In the genomic region with DNA sequence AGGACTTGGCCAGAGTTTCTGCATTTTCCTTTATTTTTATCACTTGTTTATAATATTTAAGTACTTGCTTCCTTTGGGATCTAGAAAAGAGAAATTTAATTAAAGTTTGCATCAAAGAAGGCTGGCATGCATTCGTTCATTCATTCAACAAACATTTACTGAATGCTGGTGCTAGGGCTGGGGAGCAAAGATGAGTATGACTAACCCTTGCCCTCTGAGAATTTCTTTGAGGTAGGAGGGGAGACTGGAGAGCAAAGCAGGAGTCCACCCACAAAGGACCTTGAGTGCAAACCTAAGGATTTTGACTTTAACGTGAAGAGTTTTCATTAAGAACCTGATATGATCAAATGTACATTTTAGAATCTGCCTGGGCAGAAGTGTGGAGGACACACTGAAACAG, we compare ENCODE assay signal across 26 cellular contexts. TPM values are rescaled to one million over a fixed set of nuclear protein-coding genes. Genes with fewer than 3 reads are reported as not detected.
A peak's percentile ranks its signal among the peaks of the same experiment; 100 is the strongest.
DNase-seq lines count a peak whose midpoint lies in the region; ATAC-seq and TF ChIP-seq lines count a peak whose summit lies in the region.
"Had no signal": no experiment of that assay in that cellular context is flagged by ENCODE, and none has a peak within 500 bp of the region (broad histone marks: within the 10 kb centered on the region; RNA-seq: fewer than 3 reads in every experiment).

No MANE protein-coding gene starts in this region.

- 68 to 69% methylated on average over 2 of the region's 2 CpGs for WGBS in gastroesophageal sphincter (ENCODE audit: low coverage in 1 of 2), 2 donors
- WGBS in sigmoid colon, 2 donors = 60 to 82% methylated on average over 2 of the region's 2 CpGs

- TF ChIP-seq CTCF in MCF 10A (IDR thresholded peaks at IDR 0.05; ENCODE audit: unreplicated experiment) (no peak), breast epithelium (IDR thresholded peaks at IDR 0.05) (no peak), gastroesophageal sphincter (IDR thresholded peaks at IDR 0.05) (no peak), sigmoid colon (IDR thresholded peaks at IDR 0.05) (no peak), foreskin fibroblast (IDR thresholded peaks at IDR 0.05; ENCODE audit: low read depth, low read length) (no peak), glutamatergic neuron (IDR thresholded peaks at IDR 0.05; ENCODE audit: partially characterized antibody, unreplicated experiment) (no peak)

- H3K36me3 ChIP-seq in breast epithelium (no peaks in the 10 kb centered on the region), gastroesophageal sphincter (no peaks in the 10 kb centered on the region), sigmoid colon (no peaks in the 10 kb centered on the region)
- H3K36me3 ChIP-seq: BE2C had no signal

- H3K27me3 ChIP-seq in breast epithelium (no peaks in the 10 kb centered on the region), gastroesophageal sphincter (no peaks in the 10 kb centered on the region), sigmoid colon (no peaks in the 10 kb centered on the region)

- intact Hi-C loops in MCF 10A (cut with micrococcal nuclease) = no loop called here
- intact Hi-C loops in breast epithelium (cut with DNase I; ENCODE audit: low total_unique reads) = no loop called here
- intact Hi-C loops in sigmoid colon (cut with DNase I) = no loop called here

- no peaks in the 10 kb centered on the region for H3K27me3 Mint-ChIP-seq in MCF 10A (ENCODE audit: insufficient read depth, unreplicated experiment)
- peaks cover 4% of the 10 kb centered on the region for H3K27me3 Mint-ChIP-seq in glutamatergic neuron (ENCODE audit: unreplicated experiment)

- H3K4me1 Mint-ChIP-seq in MCF 10A (ENCODE audit: insufficient read depth, unreplicated experiment) = peaks cover 33% of the 10 kb centered on the region
- H3K4me1 Mint-ChIP-seq in glutamatergic neuron (ENCODE audit: low read depth, unreplicated experiment) = no peaks in the 10 kb centered on the region
- H3K4me1 Mint-ChIP-seq: CD14-positive monocyte; CD8-positive, alpha-beta memory T cell had no signal

- CTCF ChIA-PET in MCF 10A (lab: Yijun Ruan, JAX) = interaction anchor here (2.9 kb wide), 1 partner anchor 21 kb away, joined by 11 read pairs; no protein-coding TSS in a partner anchor

- H3K4me3 ChIP-seq in breast epithelium (no peak overlapping the region), gastroesophageal sphincter (no peak overlapping the region), sigmoid colon (no peak overlapping the region), foreskin fibroblast (ENCODE audit: low read depth in 1 of 2, low read length in 2 of 2) (no peak overlapping the region)
- H3K4me3 ChIP-seq: GM23338, PC-9 had no signal

- no peak for ATAC-seq in gastroesophageal sphincter
- ATAC-seq in HG02759 (IDR thresholded peaks at IDR 0.05; ENCODE audit: unreplicated experiment) = no peak
- no peak for ATAC-seq in GM18907 (IDR thresholded peaks at IDR 0.05; ENCODE audit: unreplicated experiment)
- ATAC-seq: GM23338 had no signal

- H3K9me3 ChIP-seq in breast epithelium (no peaks in the 10 kb centered on the region), gastroesophageal sphincter (no peaks in the 10 kb centered on the region), sigmoid colon (no peaks in the 10 kb centered on the region)
- H3K9me3 ChIP-seq: BE2C had no signal

- H3K4me3 Mint-ChIP-seq in MCF 10A (ENCODE audit: unreplicated experiment) (no peak overlapping the region), glutamatergic neuron (ENCODE audit: unreplicated experiment) (no peak overlapping the region)
- H3K4me3 Mint-ChIP-seq: CD14-positive monocyte; CD8-positive, alpha-beta memory T cell; GM23338; H9 had no signal

- H3K27ac Mint-ChIP-seq in MCF 10A (ENCODE audit: low read depth, unreplicated experiment) (peak overlapping the region; percentile 100), glutamatergic neuron (ENCODE audit: unreplicated experiment) (no peak overlapping the region)
- H3K27ac Mint-ChIP-seq: CD14-positive monocyte; CD8-positive, alpha-beta memory T cell; GM23338 had no signal

- TF ChIP-seq POLR2A in breast epithelium (IDR thresholded peaks at IDR 0.05) = no peak
- no peak for TF ChIP-seq POLR2A in gastroesophageal sphincter (IDR thresholded peaks at IDR 0.05)
- no peak for TF ChIP-seq POLR2A in sigmoid colon (IDR thresholded peaks at IDR 0.05)

- TF ChIP-seq EP300 in gastroesophageal sphincter (IDR thresholded peaks at IDR 0.05) = no peak
- TF ChIP-seq EP300 in sigmoid colon (IDR thresholded peaks at IDR 0.05) = no peak

- DNase-seq in MCF 10A (ENCODE audit: unreplicated experiment) (no peak), breast epithelium (ENCODE audit: low spot score in 2 of 2) (no peak), sigmoid colon (no peak), foreskin fibroblast (no peak), glutamatergic neuron (no peak)
- DNase-seq: ACHN; BE2C; CD8-positive, alpha-beta memory T cell; DMS79 treated with DMSO at 0.1 percent for 48 hours; H9; KG1; MM.1S; NCI-H1048; NCI-H1417; NCI-H1694; NCI-H2081; NCI-H2227 treated with DMSO at 0.1 percent for 48 hours; NCI-H526 treated with DMSO at 0.1 percent for 48 hours; PC-9; Right ventricle myocardium superior had no signal

- no peak overlapping the region for H3K27ac ChIP-seq in breast epithelium
- H3K27ac ChIP-seq in gastroesophageal sphincter = peak overlapping the region; percentile 84 to 97 (median 94)
- peak overlapping the region; percentile 86 to 99 (median 94) for H3K27ac ChIP-seq in sigmoid colon
- H3K27ac ChIP-seq: 22Rv1, PC-9 had no signal

- H3K9me3 Mint-ChIP-seq in MCF 10A (ENCODE audit: unreplicated experiment) = peaks cover 6% of the 10 kb centered on the region
- H3K9me3 Mint-ChIP-seq in glutamatergic neuron (ENCODE audit: unreplicated experiment) = peaks cover 3% of the 10 kb centered on the region
- H3K9me3 Mint-ChIP-seq: CD14-positive monocyte; CD8-positive, alpha-beta memory T cell; GM23338; H9 had no signal

- POLR2A ChIA-PET in MCF 10A (lab: Yijun Ruan, JAX) = interaction anchor here (3.8 kb wide), 1 partner anchor 16 kb away, joined by 45 read pairs; the partner anchor contains the start of gene NT5DC3

- no TSS peak for BruUV-seq in MCF 10A (replicated peaks; lab: Mats Ljungman, UMichigan)

- H3K4me1 ChIP-seq in breast epithelium (no peaks in the 10 kb centered on the region), gastroesophageal sphincter (peaks cover 22 to 92% (median 29%) of the 10 kb centered on the region in 3 donors), sigmoid colon (peaks cover 0 to 93% (median 91%) of the 10 kb centered on the region in 4 donors)
- H3K4me1 ChIP-seq: BE2C had no signal

- H3K36me3 Mint-ChIP-seq in MCF 10A (ENCODE audit: insufficient read depth, unreplicated experiment) = peaks cover 4% of the 10 kb centered on the region
- peaks cover 8% of the 10 kb centered on the region for H3K36me3 Mint-ChIP-seq in glutamatergic neuron (ENCODE audit: unreplicated experiment)
- H3K36me3 Mint-ChIP-seq: CD14-positive monocyte had no signal

RNA-seq across cellular contexts. Expression of gene NT5DC3, which starts 16.1 kb away (rescaled TPM):
- 15.1 and 18.3 TPM in 2 replicates for total RNA-seq in MCF 10A (2022)
- total RNA-seq in breast epithelium = 10 to 100 TPM in 2 of 3 donors, 1 to 10 TPM in 1; 3.8 to 19.9 (median 12.5) TPM
- 100 to 1,000 TPM in 3 of 4 donors, 10 to 100 TPM in 1; 64.5 to 185 (median 131) TPM for total RNA-seq in gastroesophageal sphincter
- 100 to 1,000 TPM; 179 to 346 (median 240) TPM for total RNA-seq in sigmoid colon
- polyA plus RNA-seq in sigmoid colon = 1 to 10 TPM in 2 of 3 donors, under 1 TPM in 1; 0.23 to 6.8 (median 1.8) TPM
- 2.1 TPM for total RNA-seq in glutamatergic neuron (ENCODE audit: unreplicated experiment)

Comparison
In these comparisons a context has a peak if more than half of its experiments do, and no peak if none do; other contexts are left out.
1. H3K27ac ChIP-seq: peak in gastroesophageal sphincter (4 of 4) and sigmoid colon (4 of 4); none in breast epithelium (0 of 2).